24 cellular contexts compared by ENCODE assay signal in the genomic region with DNA sequence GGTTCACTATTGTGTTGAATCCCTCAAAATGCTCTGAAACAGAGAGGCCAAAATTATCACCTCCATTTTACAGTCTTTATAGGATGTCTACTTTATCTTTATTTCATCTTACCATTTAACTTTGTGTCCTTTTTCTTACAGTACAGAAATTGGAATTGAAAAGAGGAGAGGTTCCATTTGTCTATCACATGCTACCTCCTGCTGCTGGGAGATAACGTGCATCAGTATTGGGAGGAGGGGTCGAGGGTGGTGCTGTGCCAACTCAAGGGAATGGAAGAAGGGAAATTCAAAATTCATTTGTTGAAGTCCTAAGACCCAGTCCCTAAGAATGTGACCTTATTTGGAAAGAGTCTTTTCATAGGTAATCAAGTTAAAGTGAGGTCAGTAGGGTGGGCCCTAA.
"Had no signal": no experiment of that assay in that cellular context is flagged by ENCODE, and none has a peak within 500 bp of the region (broad histone marks: within the 10 kb centered on the region; RNA-seq: fewer than 3 reads in every experiment).

No MANE protein-coding gene starts in this region.

- H3K36me3 ChIP-seq: left ventricle myocardium inferior, pancreas, prostate gland, stomach, thyroid gland, transverse colon, upper lobe of left lung, vagina had no signal

- H3K4me3 ChIP-seq: left ventricle myocardium inferior, lung, mucosa of descending colon, pancreas, prostate gland, skin epidermis, stomach, testis, thyroid gland, transverse colon, upper lobe of left lung, vagina had no signal

- H3K27ac ChIP-seq: left ventricle myocardium inferior, pancreas, prostate gland, skin epidermis, stomach, testis, thyroid gland, transverse colon, upper lobe of left lung, vagina had no signal

- FAIRE-seq: pancreas had no signal

- H3K4me1 ChIP-seq: prostate gland, testis, thyroid gland had no signal

- DNase-seq: left ventricle myocardium inferior; midbrain; mucosa of descending colon; naive thymus-derived CD4-positive, alpha-beta T cell; pancreas; retina; right cardiac atrium; stimulated activated CD4-positive, alpha-beta T cell treated with anti-CD3 and anti-CD28 coated beads, Interleukin-12 subunit alpha, Interleukin-12 subunit beta, amount 100 ng/mL, for 4 hours; stimulated activated CD4-positive, alpha-beta T cell treated with anti-CD3 and anti-CD28 coated beads, Interleukin-15, amount 100 ng/mL, for 24 hours; stimulated activated CD4-positive, alpha-beta T cell treated with anti-CD3 and anti-CD28 coated beads, Interleukin-2, amount 100 ng/mL, for 24 hours; stimulated activated CD4-positive, alpha-beta T cell treated with anti-CD3 and anti-CD28 coated beads, Interleukin-4, amount 100 ng/mL, for 1 hour; stimulated activated naive B cell treated with anti-CD40 and anti-IgM and Interleukin-4, amounts not matched to agents 10 μg/mL and 1 μg/mL and 100 μg/mL, for 72 hours; stimulated activated naive CD8-positive, alpha-beta T cell treated with anti-CD3 and anti-CD28 coated beads, Interleukin-15, Interleukin-2, amounts not matched to agents 100 U/mL and 50 U/mL, for 24 hours; stomach; testis; thyroid gland; transverse colon; upper lobe of left lung had no signal

- H3K9me3 ChIP-seq: pancreas, prostate gland, testis, thyroid gland had no signal

- H3K4me3 Mint-ChIP-seq: memory B cell; natural killer cell treated with Interleukin-12 subunit alpha and Interleukin-12 subunit beta and Interleukin-15 and Interleukin-18, amount 100 ng/mL, for 72 hours; stimulated activated naive B cell treated with anti-CD40 and anti-IgM and Interleukin-4, amounts not matched to agents 10 μg/mL and 1 μg/mL and 100 μg/mL, for 72 hours had no signal

- H3K27me3 ChIP-seq: pancreas, stomach, testis, thyroid gland, transverse colon, upper lobe of left lung, vagina had no signal

- H3K27ac Mint-ChIP-seq: memory B cell; natural killer cell treated with Interleukin-12 subunit alpha and Interleukin-12 subunit beta and Interleukin-15 and Interleukin-18, amount 100 ng/mL, for 72 hours; stimulated activated naive B cell treated with anti-CD40 and anti-IgM and Interleukin-4, amounts not matched to agents 10 μg/mL and 1 μg/mL and 100 μg/mL, for 72 hours had no signal
